ENCODE assay signal across 26 cellular contexts in genomic region chr3:86047329-86047625, GRCh38.
"Had no signal": no experiment of that assay in that cellular context is flagged by ENCODE, and none has a peak within 500 bp of the region (broad histone marks: within the 10 kb centered on the region; RNA-seq: fewer than 3 reads in every experiment).

No MANE protein-coding gene starts in this region.

- DNase-seq: activated B cell treated with CpG ODN at 0.5 μM for 24 hours; activated CD4-positive, alpha-beta T cell treated with anti-CD3 and anti-CD28 coated beads, Interleukin-2, amount 50 U/mL, for 1 hour; activated CD8-positive, alpha-beta T cell treated with anti-CD3 and anti-CD28 coated beads for 36 hours; activated T-cell treated with anti-CD3 and anti-CD28 coated beads, Interleukin-2, amount 50 U/mL, for 4 hours; anterior cingulate cortex; body of pancreas; cerebellar nuclear complex; colonic mucosa; dorsolateral prefrontal cortex; effector memory CD4-positive, alpha-beta T cell; foreskin fibroblast; heart left ventricle; hypothalamus; immature natural killer cell; kidney; mesendoderm; natural killer cell; occipital lobe; right lobe of liver; stimulated activated CD4-positive, alpha-beta T cell treated with anti-CD3 and anti-CD28 coated beads, Interleukin-12 subunit alpha, Interleukin-12 subunit beta, amount 100 ng/mL, for 4 hours; stimulated activated CD4-positive, alpha-beta T cell treated with anti-CD3 and anti-CD28 coated beads, Interleukin-4, amount 100 ng/mL, for 1 hour; stimulated activated naive CD8-positive, alpha-beta T cell treated with anti-CD3 and anti-CD28 coated beads, Interleukin-15, Interleukin-2, amounts not matched to agents 100 U/mL and 50 U/mL, for 24 hours; trophoblast cell; uterus had no signal

- ATAC-seq: activated CD8-positive, alpha-beta T cell treated with anti-CD3 and anti-CD28 coated beads for 36 hours; activated T-cell treated with anti-CD3 and anti-CD28 coated beads, Interleukin-2, amount 50 U/mL, for 4 hours; activated T-helper 17 cell treated with anti-CD3 and anti-CD28 coated beads, Interleukin-2, amount 50 U/mL, for 72 hours; body of pancreas; left lobe of liver; natural killer cell; right lobe of liver; stimulated activated naive CD8-positive, alpha-beta T cell treated with anti-CD3 and anti-CD28 coated beads, Interleukin-15, Interleukin-2, amounts not matched to agents 100 U/mL and 50 U/mL, for 24 hours had no signal
